In genomic region chr5:181259283-181259682, GRCh38 we compare ENCODE assay signal across 9 cellular contexts. TPM values are rescaled to one million over a fixed set of nuclear protein-coding genes. Genes with fewer than 3 reads are reported as not detected.
DNase-seq lines count a peak whose midpoint lies in the region; ATAC-seq, FAIRE-seq and TF ChIP-seq lines count a peak whose summit lies in the region.
"Had no signal": no experiment of that assay in that cellular context is flagged by ENCODE, and none has a peak within 500 bp of the region (broad histone marks: within the 10 kb centered on the region; RNA-seq: fewer than 3 reads in every experiment).

No MANE protein-coding gene starts in this region.

- H3K27ac ChIP-seq in HepG2 (ENCODE audit: extremely low read length, insufficient read depth, low read length) (no peak overlapping the region), tibial artery (peak overlapping the region; percentile 97 to 98)

- no TSS peak for BruUV-seq in HepG2 (replicated peaks; lab: Mats Ljungman, UMichigan)

- H3K4me2 ChIP-seq in HepG2 (ENCODE audit: low read depth, low read length): peak overlapping the region; percentile 99

- CTCF ChIA-PET in HepG2 (lab: Yijun Ruan, JAX; ENCODE audit: low intra/inter-chr PET ratio, low total read pairs): no interaction called here

- H3K9me3 Mint-ChIP-seq in activated naive CD8-positive, alpha-beta T cell treated with anti-CD3 and anti-CD28 coated beads, Interleukin-2, amount 50 U/mL, for 24 hours: no peaks in the 10 kb centered on the region

- TF ChIP-seq EP300 in HepG2 (IDR thresholded peaks at IDR 0.05; ENCODE audit: low read depth in 2 of 2, low read length in 2 of 2): no peak
- no peak for TF ChIP-seq EP300 in HepG2 (CRISPR knock-in tag; IDR thresholded peaks at IDR 0.05; ENCODE audit: borderline replicate concordance)

- peaks cover 55% of the 10 kb centered on the region for H3K4me1 Mint-ChIP-seq in activated naive CD8-positive, alpha-beta T cell treated with anti-CD3 and anti-CD28 coated beads, Interleukin-2, amount 50 U/mL, for 24 hours

- DNase-seq in activated CD8-positive, alpha-beta memory T cell treated with anti-CD3 and anti-CD28 coated beads, Interleukin-2, amount 50 U/mL, for 48 hours: peak; percentile 15
- no peak for DNase-seq in activated CD8-positive, alpha-beta memory T cell treated with anti-CD3 and anti-CD28 coated beads, Interleukin-2, amount 50 U/mL, for 4 hours
- DNase-seq in activated naive CD8-positive, alpha-beta T cell treated with anti-CD3 and anti-CD28 coated beads, Interleukin-2, amount 50 U/mL, for 24 hours: no peak
- DNase-seq in HepG2 (ENCODE audit: low spot score) (no peak), tibial artery (no peak), NCI-H2171 (lab: John Stamatoyannopoulos, UW) (no peak)

- peak overlapping the region; percentile 99 for H3K9ac ChIP-seq in HepG2 (ENCODE audit: insufficient read depth, low read depth, low read length)

- peaks cover 57% of the 10 kb centered on the region for H3K79me2 ChIP-seq in HepG2 (ENCODE audit: insufficient read depth, low read length)

- no peak for TF ChIP-seq CTCF in HepG2 (CRISPR knock-in tag; IDR thresholded peaks at IDR 0.05)
- no peak for TF ChIP-seq CTCF in tibial artery (IDR thresholded peaks at IDR 0.05)

- peaks cover 17% of the 10 kb centered on the region for H4K20me1 ChIP-seq in HepG2 (ENCODE audit: insufficient read depth, low read length)

- peak overlapping the region; percentile 97 for H3K4me3 Mint-ChIP-seq in activated naive CD8-positive, alpha-beta T cell treated with anti-CD3 and anti-CD28 coated beads, Interleukin-2, amount 50 U/mL, for 24 hours

- no peak for ATAC-seq in activated naive CD8-positive, alpha-beta T cell treated with anti-CD3 and anti-CD28 coated beads, Interleukin-2, amount 50 U/mL, for 24 hours
- ATAC-seq in HepG2 (no peak), HG02571 (IDR thresholded peaks at IDR 0.05; ENCODE audit: unreplicated experiment) (no peak), GM18861 (IDR thresholded peaks at IDR 0.05; ENCODE audit: unreplicated experiment) (no peak)

- H3K4me1 ChIP-seq in HepG2 (ENCODE audit: insufficient read depth, low read length) (peaks cover 56% of the 10 kb centered on the region), tibial artery (peaks cover 0 to 67% (median 53%) of the 10 kb centered on the region in 4 donors)

- peak overlapping the region; percentile 97 for H3K27ac Mint-ChIP-seq in activated naive CD8-positive, alpha-beta T cell treated with anti-CD3 and anti-CD28 coated beads, Interleukin-2, amount 50 U/mL, for 24 hours

- H3K9me3 ChIP-seq in HepG2 (ENCODE audit: low read length): no peaks in the 10 kb centered on the region
- no peaks in the 10 kb centered on the region for H3K9me3 ChIP-seq in tibial artery

- H3K27me3 ChIP-seq in HepG2 (ENCODE audit: control insufficient read depth in 1 of 2, insufficient read depth in 2 of 2, low read length in 2 of 2): no peaks in the 10 kb centered on the region; a peak in 1 of 5 replicates
- no peaks in the 10 kb centered on the region for H3K27me3 ChIP-seq in tibial artery

- WGBS in HepG2 (ENCODE audit: low lambda C conversion rate): 43% methylated on average over 2 of the region's 2 CpGs

- H3K36me3 Mint-ChIP-seq in activated naive CD8-positive, alpha-beta T cell treated with anti-CD3 and anti-CD28 coated beads, Interleukin-2, amount 50 U/mL, for 24 hours (ENCODE audit: low read depth): peaks cover 39% of the 10 kb centered on the region

- H3K27me3 Mint-ChIP-seq in activated naive CD8-positive, alpha-beta T cell treated with anti-CD3 and anti-CD28 coated beads, Interleukin-2, amount 50 U/mL, for 24 hours: no peaks in the 10 kb centered on the region

- H3K4me3 ChIP-seq in HepG2 (replicated peaks in 1 of 3; ENCODE audit: insufficient read depth in 1 of 3, low read depth in 2 of 3, low read length in 3 of 3) (peak overlapping the region; percentile 86 to 97 (median 94)), tibial artery (peak overlapping the region; percentile 83 to 88)

- no peak overlapping the region for H2AFZ ChIP-seq in HepG2 (ENCODE audit: low read length)

- TF ChIP-seq POLR2A in HepG2 (IDR thresholded peaks at IDR 0.05; ENCODE audit: insufficient read depth in 1 of 2, low read depth in 2 of 2, low read length in 2 of 2): no peak

- H3K36me3 ChIP-seq in HepG2 (replicated peaks in 1 of 2; ENCODE audit: control insufficient read depth in 1 of 2, insufficient read depth in 2 of 2, low read length in 2 of 2) (peaks cover 4 to 17% of the 10 kb centered on the region in 2 experiments; a peak in 3 of 5 replicates), tibial artery (peaks cover 9 to 17% (median 10%) of the 10 kb centered on the region in 3 donors)

- intact Hi-C loops in HepG2 (cut with micrococcal nuclease; ENCODE audit: unreplicated experiment) (no loop called here), tibial artery (cut with DNase I; ENCODE audit: low total_unique reads) (no loop called here)

- POLR2A ChIA-PET in HepG2 (lab: Yijun Ruan, JAX): interaction anchor here (5.1 kb wide), 1 partner anchor 14 kb away, joined by 102 read pairs; the partner anchor contains the start of gene RACK1

- FAIRE-seq in HepG2 (lab: Jason Lieb, UNC): no peak
- FAIRE-seq: islet of Langerhans had no signal

- TF ChIP-seq RAD21 in HepG2 (CRISPR knock-in tag; IDR thresholded peaks at IDR 0.05): no peak

- in situ Hi-C loops in HepG2 (cut with HindIII; ENCODE audit: extremely low pct_ligation_motif_present, low pct_unique_long_range_greater_than_20kb): no loop called here

RNA-seq across cellular contexts. Expression of gene TRIM52, which starts 1.7 kb away (rescaled TPM):
- 5.7 and 7.2 TPM in 2 replicates for total RNA-seq in HepG2 (2016; rRNA removed; fragmentation: Illumina TruSeq; extraction: Trizol)
- 0.20 and 0.44 TPM in 2 replicates for total RNA-seq in HepG2 (2016; cell fraction: cytosol; rRNA removed; fragmentation: Illumina TruSeq; extraction: Trizol; ENCODE audit: low read depth)
- total RNA-seq in HepG2 (2016; cell fraction: insoluble cytoplasmic fraction; rRNA removed; fragmentation: Illumina TruSeq; extraction: Trizol): 5.4 and 6.0 TPM in 2 replicates
- 2.1 and 2.2 TPM in 2 replicates for total RNA-seq in HepG2 (2016; cell fraction: membrane; rRNA removed; fragmentation: Illumina TruSeq; extraction: Trizol)
- total RNA-seq in HepG2 (2016; cell fraction: nucleus; rRNA removed; fragmentation: Illumina TruSeq; extraction: Trizol): 10.3 and 12.8 TPM in 2 replicates
- 11.6 and 11.7 TPM in 2 replicates for polyA plus RNA-seq in HepG2 (2011; rRNA removed)
- 4.4 and 5.3 TPM in 2 replicates for polyA plus RNA-seq in HepG2 (2011; cell fraction: cytosol; rRNA removed)
- polyA plus RNA-seq in HepG2 (2011; cell fraction: nucleus; rRNA removed): 16.4 and 22.4 TPM in 2 replicates
- 9.0 and 15.2 TPM in 2 replicates for polyA plus RNA-seq in HepG2 (2012)
- polyA plus RNA-seq in HepG2 (2016; cell fraction: cytosol; fragmentation: Illumina TruSeq; extraction: Trizol; ENCODE audit: low read depth): 0.20 and 0.26 TPM in 2 replicates
- 5.4 and 5.6 TPM in 2 replicates for polyA plus RNA-seq in HepG2 (2016; cell fraction: insoluble cytoplasmic fraction; fragmentation: Illumina TruSeq; extraction: Trizol; ENCODE audit: low read depth)
- 0.95 and 1.1 TPM in 2 replicates for polyA plus RNA-seq in HepG2 (2016; cell fraction: membrane; fragmentation: Illumina TruSeq; extraction: Trizol; ENCODE audit: low read depth)
- polyA plus RNA-seq in HepG2 (2016; cell fraction: nucleus; fragmentation: Illumina TruSeq; extraction: Trizol; ENCODE audit: insufficient read depth, low read depth): 27.9 and 33.0 TPM in 2 replicates
- polyA minus RNA-seq in HepG2 (2011; rRNA and poly(A)+ RNA removed; ENCODE audit: low replicate concordance): 9.3 and 15.7 TPM in 2 replicates
- 2.7 and 3.2 TPM in 2 replicates for polyA minus RNA-seq in HepG2 (2011; cell fraction: cytosol; rRNA and poly(A)+ RNA removed)
- 22.7 and 24.9 TPM in 2 replicates for polyA minus RNA-seq in HepG2 (2011; cell fraction: nucleus; rRNA and poly(A)+ RNA removed)

RNA-seq across cellular contexts. Expression of gene RACK1, which starts 15.6 kb away (rescaled TPM):
- 2,514 and 3,226 TPM in 2 replicates for total RNA-seq in HepG2 (2016; rRNA removed; fragmentation: Illumina TruSeq; extraction: Trizol)
- total RNA-seq in HepG2 (2016; cell fraction: cytosol; rRNA removed; fragmentation: Illumina TruSeq; extraction: Trizol; ENCODE audit: low read depth): 4,063 and 4,402 TPM in 2 replicates
- total RNA-seq in HepG2 (2016; cell fraction: insoluble cytoplasmic fraction; rRNA removed; fragmentation: Illumina TruSeq; extraction: Trizol): 2,554 and 3,310 TPM in 2 replicates
- total RNA-seq in HepG2 (2016; cell fraction: membrane; rRNA removed; fragmentation: Illumina TruSeq; extraction: Trizol): 5,165 and 5,275 TPM in 2 replicates
- total RNA-seq in HepG2 (2016; cell fraction: nucleus; rRNA removed; fragmentation: Illumina TruSeq; extraction: Trizol): 943 and 1,018 TPM in 2 replicates
- polyA plus RNA-seq in HepG2 (2011; rRNA removed): 6,141 and 6,693 TPM in 2 replicates
- 6,517 and 7,296 TPM in 2 replicates for polyA plus RNA-seq in HepG2 (2011; cell fraction: cytosol; rRNA removed)
- 2,166 and 2,467 TPM in 2 replicates for polyA plus RNA-seq in HepG2 (2011; cell fraction: nucleus; rRNA removed)
- polyA plus RNA-seq in HepG2 (2012): 4,104 and 4,114 TPM in 2 replicates
- polyA plus RNA-seq in HepG2 (2016; cell fraction: cytosol; fragmentation: Illumina TruSeq; extraction: Trizol; ENCODE audit: low read depth): 3,699 and 3,997 TPM in 2 replicates
- polyA plus RNA-seq in HepG2 (2016; cell fraction: insoluble cytoplasmic fraction; fragmentation: Illumina TruSeq; extraction: Trizol; ENCODE audit: low read depth): 3,545 and 3,580 TPM in 2 replicates
- polyA plus RNA-seq in HepG2 (2016; cell fraction: membrane; fragmentation: Illumina TruSeq; extraction: Trizol; ENCODE audit: low read depth): 4,862 and 5,343 TPM in 2 replicates
- polyA plus RNA-seq in HepG2 (2016; cell fraction: nucleus; fragmentation: Illumina TruSeq; extraction: Trizol; ENCODE audit: insufficient read depth, low read depth): 1,515 and 1,598 TPM in 2 replicates
- 10,364 and 11,951 TPM in 2 replicates for polyA minus RNA-seq in HepG2 (2011; rRNA and poly(A)+ RNA removed; ENCODE audit: low replicate concordance)
- 2,548 and 2,636 TPM in 2 replicates for polyA minus RNA-seq in HepG2 (2011; cell fraction: cytosol; rRNA and poly(A)+ RNA removed)
- 1,064 and 1,481 TPM in 2 replicates for polyA minus RNA-seq in HepG2 (2011; cell fraction: nucleus; rRNA and poly(A)+ RNA removed)

RNA-seq across cellular contexts. Expression of gene TRIM41, which starts 36.2 kb away (rescaled TPM):
- 10.9 and 16.7 TPM in 2 replicates for total RNA-seq in HepG2 (2016; rRNA removed; fragmentation: Illumina TruSeq; extraction: Trizol)
- 3.4 and 3.6 TPM in 2 replicates for total RNA-seq in HepG2 (2016; cell fraction: cytosol; rRNA removed; fragmentation: Illumina TruSeq; extraction: Trizol; ENCODE audit: low read depth)
- 12.4 and 16.7 TPM in 2 replicates for total RNA-seq in HepG2 (2016; cell fraction: insoluble cytoplasmic fraction; rRNA removed; fragmentation: Illumina TruSeq; extraction: Trizol)
- 9.1 and 9.7 TPM in 2 replicates for total RNA-seq in HepG2 (2016; cell fraction: membrane; rRNA removed; fragmentation: Illumina TruSeq; extraction: Trizol)
- 11.4 and 13.1 TPM in 2 replicates for total RNA-seq in HepG2 (2016; cell fraction: nucleus; rRNA removed; fragmentation: Illumina TruSeq; extraction: Trizol)
- polyA plus RNA-seq in HepG2 (2011; rRNA removed): 10.2 and 10.9 TPM in 2 replicates
- polyA plus RNA-seq in HepG2 (2011; cell fraction: cytosol; rRNA removed): 5.4 and 6.4 TPM in 2 replicates
- polyA plus RNA-seq in HepG2 (2011; cell fraction: nucleus; rRNA removed): 66.0 and 81.3 TPM in 2 replicates
- polyA plus RNA-seq in HepG2 (2012): 10.5 and 10.9 TPM in 2 replicates
- polyA plus RNA-seq in HepG2 (2016; cell fraction: cytosol; fragmentation: Illumina TruSeq; extraction: Trizol; ENCODE audit: low read depth): 2.6 and 3.0 TPM in 2 replicates
- polyA plus RNA-seq in HepG2 (2016; cell fraction: insoluble cytoplasmic fraction; fragmentation: Illumina TruSeq; extraction: Trizol; ENCODE audit: low read depth): 15.2 and 16.5 TPM in 2 replicates
- 7.8 and 8.3 TPM in 2 replicates for polyA plus RNA-seq in HepG2 (2016; cell fraction: membrane; fragmentation: Illumina TruSeq; extraction: Trizol; ENCODE audit: low read depth)
- 28.6 and 33.8 TPM in 2 replicates for polyA plus RNA-seq in HepG2 (2016; cell fraction: nucleus; fragmentation: Illumina TruSeq; extraction: Trizol; ENCODE audit: insufficient read depth, low read depth)
- 7.5 and 14.8 TPM in 2 replicates for polyA minus RNA-seq in HepG2 (2011; rRNA and poly(A)+ RNA removed; ENCODE audit: low replicate concordance)
- polyA minus RNA-seq in HepG2 (2011; cell fraction: cytosol; rRNA and poly(A)+ RNA removed): 3.3 and 3.7 TPM in 2 replicates
- 17.4 and 18.8 TPM in 2 replicates for polyA minus RNA-seq in HepG2 (2011; cell fraction: nucleus; rRNA and poly(A)+ RNA removed)

RNA-seq across cellular contexts. Expression of gene TRIM7, which starts 54.3 kb away (rescaled TPM):
- not detected in 2 replicates for total RNA-seq in HepG2 (2016; rRNA removed; fragmentation: Illumina TruSeq; extraction: Trizol)
- not detected in 2 replicates for total RNA-seq in HepG2 (2016; cell fraction: cytosol; rRNA removed; fragmentation: Illumina TruSeq; extraction: Trizol; ENCODE audit: low read depth)
- total RNA-seq in HepG2 (2016; cell fraction: insoluble cytoplasmic fraction; rRNA removed; fragmentation: Illumina TruSeq; extraction: Trizol): not detected in 2 replicates
- not detected in 2 replicates for total RNA-seq in HepG2 (2016; cell fraction: membrane; rRNA removed; fragmentation: Illumina TruSeq; extraction: Trizol)
- total RNA-seq in HepG2 (2016; cell fraction: nucleus; rRNA removed; fragmentation: Illumina TruSeq; extraction: Trizol): not detected in 2 replicates
- 0.10 and 0.13 TPM in 2 replicates for polyA plus RNA-seq in HepG2 (2011; rRNA removed)
- 0.11 and 0.13 TPM in 2 replicates for polyA plus RNA-seq in HepG2 (2011; cell fraction: cytosol; rRNA removed)
- 0.16 and 0.29 TPM in 2 replicates for polyA plus RNA-seq in HepG2 (2011; cell fraction: nucleus; rRNA removed)
- 0.13 TPM in 1 of 2 replicates, not detected in the other for polyA plus RNA-seq in HepG2 (2012)
- not detected in 2 replicates for polyA plus RNA-seq in HepG2 (2016; cell fraction: cytosol; fragmentation: Illumina TruSeq; extraction: Trizol; ENCODE audit: low read depth)
- polyA plus RNA-seq in HepG2 (2016; cell fraction: insoluble cytoplasmic fraction; fragmentation: Illumina TruSeq; extraction: Trizol; ENCODE audit: low read depth): not detected in 2 replicates
- polyA plus RNA-seq in HepG2 (2016; cell fraction: membrane; fragmentation: Illumina TruSeq; extraction: Trizol; ENCODE audit: low read depth): 0.23 TPM in 1 of 2 replicates, not detected in the other
- polyA plus RNA-seq in HepG2 (2016; cell fraction: nucleus; fragmentation: Illumina TruSeq; extraction: Trizol; ENCODE audit: insufficient read depth, low read depth): not detected in 2 replicates
- polyA minus RNA-seq in HepG2 (2011; rRNA and poly(A)+ RNA removed; ENCODE audit: low replicate concordance): 10.8 TPM in 1 of 2 replicates, not detected in the other
- polyA minus RNA-seq in HepG2 (2011; cell fraction: cytosol; rRNA and poly(A)+ RNA removed): 0.88 TPM in 1 of 2 replicates, not detected in the other
- 1.2 TPM in 1 of 2 replicates, not detected in the other for polyA minus RNA-seq in HepG2 (2011; cell fraction: nucleus; rRNA and poly(A)+ RNA removed)
